ENCODE assay signal across 33 cellular contexts in genomic region chr7:155529346-155529745, GRCh38. TPM values are rescaled to one million over a fixed set of nuclear protein-coding genes. Genes with fewer than 3 reads are reported as not detected.
"Had no signal": no experiment of that assay in that cellular context is flagged by ENCODE, and none has a peak within 500 bp of the region (broad histone marks: within the 10 kb centered on the region; RNA-seq: fewer than 3 reads in every experiment).

No MANE protein-coding gene starts in this region.

- H3K9ac ChIP-seq: parathyroid adenoma had no signal

- H3K9me3 ChIP-seq: esophagus muscularis mucosa, gastroesophageal sphincter, heart right ventricle, mucosa of descending colon, prostate gland, right atrium auricular region, thoracic aorta, tibial nerve, upper lobe of left lung, uterus had no signal

- H3K36me3 ChIP-seq: esophagus muscularis mucosa, gastroesophageal sphincter, heart right ventricle, prostate gland, right atrium auricular region, thoracic aorta, upper lobe of left lung, uterus had no signal

- ATAC-seq: foreskin keratinocyte; gastroesophageal sphincter; heart right ventricle; left lobe of liver; mucosa of descending colon; natural killer cell treated with Interleukin-12 subunit alpha and Interleukin-12 subunit beta and Interleukin-15 and Interleukin-18, amount 100 ng/mL, for 72 hours; sciatic nerve; stimulated activated memory B cell treated with anti-CD40 and anti-IgM and Interleukin-4, amounts not matched to agents 10 μg/mL and 1 μg/mL and 100 μg/mL, for 72 hours; stimulated activated naive CD8-positive, alpha-beta T cell treated with anti-CD3 and anti-CD28 coated beads, Interleukin-15, Interleukin-2, amounts not matched to agents 100 U/mL and 50 U/mL, for 24 hours had no signal

- H3K4me3 ChIP-seq: coronary artery, esophagus muscularis mucosa, gastroesophageal sphincter, heart right ventricle, lung, mucosa of descending colon, prostate gland, right atrium auricular region, thoracic aorta, tibial nerve, upper lobe of left lung, uterus had no signal

- DNase-seq: dermis blood vessel endothelial cell; effector memory CD4-positive, alpha-beta T cell; foreskin keratinocyte; heart right ventricle; hypothalamus; immature natural killer cell; mucosa of descending colon; naive B cell; stimulated activated CD4-positive, alpha-beta T cell treated with anti-CD3 and anti-CD28 coated beads, Interleukin-4, amount 100 ng/mL, for 4 hours; stimulated activated naive CD8-positive, alpha-beta T cell treated with anti-CD3 and anti-CD28 coated beads, Interleukin-15, Interleukin-2, amounts not matched to agents 100 U/mL and 50 U/mL, for 24 hours; substantia nigra; upper lobe of left lung; uterus had no signal

- H3K4me1 ChIP-seq: foreskin keratinocyte, prostate gland had no signal

- H3K27ac ChIP-seq: coronary artery, esophagus muscularis mucosa, foreskin keratinocyte, gastroesophageal sphincter, heart right ventricle, parathyroid adenoma, prostate gland, right atrium auricular region, thoracic aorta, tibial nerve, upper lobe of left lung, uterus had no signal

- FAIRE-seq: endothelial cell of umbilical vein, keratinocyte had no signal

RNA-seq across cellular contexts. Expression of gene CNPY1, which starts 17.0 kb away (rescaled TPM):
- total RNA-seq: dermis blood vessel endothelial cell; endothelial cell of umbilical vein; epithelial cell of proximal tubule; esophagus muscularis mucosa; fibroblast of lung; foreskin keratinocyte; gastroesophageal sphincter; heart right ventricle; left lobe of liver; liver; lung; mesothelial cell of epicardium; mucosa of descending colon; natural killer cell treated with Interleukin-12 subunit alpha and Interleukin-12 subunit beta and Interleukin-15 and Interleukin-18, amount 100 ng/mL, for 72 hours; osteoblast; prostate gland; right atrium auricular region; sciatic nerve; thoracic aorta; upper lobe of left lung; uterus had no signal
- polyA plus RNA-seq: endothelial cell of umbilical vein, fibroblast of lung, foreskin keratinocyte, heart right ventricle, immature natural killer cell, keratinocyte, liver, lung had no signal
